9 cellular contexts compared by ENCODE assay signal in the genomic region with DNA sequence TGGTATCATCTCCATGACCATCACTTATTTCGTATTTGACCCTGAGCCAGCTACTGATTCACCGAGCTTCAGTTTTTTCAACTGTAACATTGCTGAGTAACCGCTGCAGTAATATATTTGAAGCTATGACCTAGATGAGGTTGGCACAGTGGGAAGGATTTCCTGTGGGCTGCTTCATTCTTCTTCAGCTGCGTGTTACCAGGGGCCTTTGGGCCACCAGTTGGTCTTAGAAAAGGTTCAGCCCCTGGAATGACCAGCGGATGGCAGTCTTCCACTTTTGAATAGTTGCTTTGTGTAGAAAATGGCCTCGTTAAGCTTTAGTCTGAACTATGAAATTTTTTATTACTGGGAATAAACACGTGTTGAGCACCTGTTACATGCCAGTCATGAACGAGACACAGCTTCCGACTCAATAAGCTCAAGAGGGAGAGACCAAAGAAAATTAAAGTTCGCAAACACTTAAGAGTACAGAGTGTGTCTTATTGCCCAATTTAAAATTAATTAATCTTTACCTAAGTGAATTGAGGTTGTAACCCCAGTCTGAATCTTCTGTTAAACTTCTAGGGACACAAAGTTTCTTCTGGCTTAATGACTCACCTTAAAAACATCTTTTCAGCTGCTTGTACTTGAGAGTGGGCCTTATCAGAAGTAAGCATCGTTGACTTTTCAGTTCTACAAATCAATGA. TPM values are rescaled to one million over a fixed set of nuclear protein-coding genes. Genes with fewer than 3 reads are reported as not detected.
DNase-seq lines count a peak whose midpoint lies in the region; ATAC-seq and TF ChIP-seq lines count a peak whose summit lies in the region.
"Had no signal": no experiment of that assay in that cellular context is flagged by ENCODE, and none has a peak within 500 bp of the region (broad histone marks: within the 10 kb centered on the region; RNA-seq: fewer than 3 reads in every experiment).

No MANE protein-coding gene starts in this region.

- ATAC-seq in GM21390 (IDR thresholded peaks at IDR 0.05; ENCODE audit: unreplicated experiment): no peak

- peak; percentile 37 for DNase-seq in COR-L47 (lab: John Stamatoyannopoulos, UW)
- DNase-seq in H7: peak; percentile 76
- peak; percentile 3 for DNase-seq in SHP77 treated with DMSO at 0.1 percent for 48 hours (lab: John Stamatoyannopoulos, UW)
- DNase-seq in fibroblast of the aortic adventitia (ENCODE audit: low read depth): peak; percentile 94
- DNase-seq in stimulated activated CD8-positive, alpha-beta memory T cell treated with anti-CD3 and anti-CD28 coated beads, Interleukin-4, amount 100 ng/mL, for 48 hours: peak; percentile 39
- DNase-seq in activated T-cell treated with anti-CD3 and anti-CD28 coated beads, Interleukin-2, amount 50 U/mL, for 1 hour: no peak
- no peak for DNase-seq in middle frontal gyrus (ENCODE audit: extremely low spot score, low spot score)
- DNase-seq: right cardiac atrium had no signal

- TF ChIP-seq CTCF in fibroblast of the aortic adventitia (IDR thresholded peaks at IDR 0.05; ENCODE audit: insufficient read depth, low read length): peak; percentile 57

- no peaks in the 10 kb centered on the region for H3K27me3 ChIP-seq in H7 (ENCODE audit: control insufficient read depth, insufficient read depth, low read length)

- H3K4me3 ChIP-seq in H7 (ENCODE audit: insufficient read depth, low read depth, low read length): no peak overlapping the region
- H3K4me3 ChIP-seq in fibroblast of the aortic adventitia (ENCODE audit: low read depth, low read length): no peak overlapping the region

- H3K36me3 ChIP-seq in H7 (replicated peaks; ENCODE audit: control insufficient read depth, insufficient read depth, low read length): no peaks in the 10 kb centered on the region

RNA-seq across cellular contexts. Expression of a gene that starts 57.6 kb away (rescaled TPM):
- total RNA-seq in H7 (2014; rRNA removed; shearing (Covaris generic)): 0.14 and 0.33 TPM in 2 replicates
- total RNA-seq in fibroblast of the aortic adventitia (ENCODE audit: low replicate concordance): 0.33 and 0.63 TPM in 2 replicates

Comparison
In these comparisons a context has a peak if more than half of its experiments do, and no peak if none do; other contexts are left out.
1. DNase-seq: peak in COR-L47 (single experiment), H7 (single experiment), SHP77 treated with DMSO at 0.1 percent for 48 hours (single experiment), fibroblast of the aortic adventitia (single experiment) and stimulated activated CD8-positive, alpha-beta memory T cell treated with anti-CD3 and anti-CD28 coated beads, Interleukin-4, amount 100 ng/mL, for 48 hours (single experiment); none in activated T-cell treated with anti-CD3 and anti-CD28 coated beads, Interleukin-2, amount 50 U/mL, for 1 hour (single experiment) and middle frontal gyrus (single experiment).